8 cellular contexts compared by ENCODE assay signal in the genomic region with DNA sequence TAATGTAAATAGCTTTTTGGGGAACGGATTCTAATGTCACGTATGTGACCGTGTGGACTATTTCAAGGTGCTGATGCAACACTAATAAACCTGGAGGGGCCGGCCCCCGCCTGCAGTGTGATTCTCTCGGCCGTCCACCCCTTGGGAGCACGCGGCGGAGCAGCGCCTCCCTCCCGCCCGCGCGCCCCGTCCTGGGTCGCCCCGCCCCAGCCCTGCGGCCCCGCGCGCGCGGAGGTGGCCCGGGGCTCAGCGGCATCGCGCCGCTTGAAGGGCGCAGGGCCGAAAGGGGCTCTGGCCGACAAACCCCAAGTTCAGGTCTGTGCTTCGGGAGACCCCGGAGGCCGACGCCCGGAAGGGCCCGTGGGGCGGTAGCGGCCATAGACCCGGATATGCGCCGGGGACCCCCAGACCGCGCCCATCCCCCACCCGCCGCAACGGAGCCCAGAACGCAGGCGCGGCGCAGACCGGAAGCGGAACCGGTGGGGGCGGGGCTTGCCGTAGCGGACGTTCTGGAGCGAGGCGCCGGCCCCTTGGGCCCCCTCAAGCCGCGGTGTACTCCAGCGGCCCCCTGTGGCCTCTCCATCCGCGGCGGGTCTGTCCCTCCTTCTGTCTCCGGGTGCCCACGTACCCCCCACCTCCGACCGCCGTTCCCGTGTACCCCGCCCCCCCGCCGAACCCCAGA. TPM values are rescaled to one million over a fixed set of nuclear protein-coding genes. Genes with fewer than 3 reads are reported as not detected.
A peak's percentile ranks its signal among the peaks of the same experiment; 100 is the strongest.
DNase-seq lines count a peak whose midpoint lies in the region; ATAC-seq, FAIRE-seq and TF ChIP-seq lines count a peak whose summit lies in the region.

A gene with protein sequence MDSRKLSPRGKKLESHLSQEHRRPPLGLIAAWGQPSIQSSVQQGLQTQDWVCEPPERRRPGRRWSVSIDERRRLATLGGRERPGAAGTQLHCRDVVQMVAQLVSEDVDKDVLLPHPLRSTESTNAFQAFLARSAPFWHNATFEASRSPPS (plus strand): TSS at position 495 of the 682 bp plus-strand sequence. CDS start 803 bp downstream, outside the sequence.

- H3K27me3 ChIP-seq in bronchial epithelial cell (ENCODE audit: control insufficient read depth, insufficient read depth, low read length) (no peaks in the 10 kb centered on the region), keratinocyte (ENCODE audit: control insufficient read depth, extremely low read depth, insufficient read depth, low read length) (no peaks in the 10 kb centered on the region)

- H3K36me3 ChIP-seq in bronchial epithelial cell (ENCODE audit: control insufficient read depth, insufficient read depth, low read length): peaks cover 14% of the 10 kb centered on the region
- peaks cover 2 to 5% of the 10 kb centered on the region in 2 experiments for H3K36me3 ChIP-seq in keratinocyte (ENCODE audit: control insufficient read depth in 2 of 2, extremely low read depth in 1 of 2, insufficient read depth in 2 of 2, low read length in 2 of 2)

- no peaks in the 10 kb centered on the region for H3K9me1 ChIP-seq in keratinocyte (ENCODE audit: control insufficient read depth, extremely low read depth, insufficient read depth, low read length)

- peaks cover 5% of the 10 kb centered on the region for H3K79me2 ChIP-seq in keratinocyte (ENCODE audit: control insufficient read depth, insufficient read depth, low read length)

- dilution Hi-C loops in keratinocyte (cut with MboI; ENCODE audit: extremely low pct_ligation_motif_present, low sequenced_read_pairs): no loop called here

- H4K20me1 ChIP-seq in keratinocyte (ENCODE audit: control insufficient read depth, extremely low read depth, insufficient read depth, low read length): no peaks in the 10 kb centered on the region

- FAIRE-seq in bronchial epithelial cell (lab: Jason Lieb, UNC) (no peak), keratinocyte (lab: Jason Lieb, UNC) (no peak)

- peak within 1 kb of the TSS; percentile 40 for H3K27ac ChIP-seq in keratinocyte (ENCODE audit: control insufficient read depth, insufficient read depth, low read length)

- H3K9me3 ChIP-seq in keratinocyte (ENCODE audit: control insufficient read depth, low read depth, low read length): no peaks in the 10 kb centered on the region

- peak within 1 kb of the TSS; percentile 83 for H3K4me3 ChIP-seq in WI38 (ENCODE audit: low read depth, low read length)
- H3K4me3 ChIP-seq in bronchial epithelial cell (ENCODE audit: low read depth, low read length): peak within 1 kb of the TSS; percentile 83
- H3K4me3 ChIP-seq in keratinocyte (ENCODE audit: control insufficient read depth in 2 of 3, extremely low read depth in 1 of 3, insufficient read depth in 2 of 3, low read depth in 1 of 3, low read length in 3 of 3): peak within 1 kb of the TSS; percentile 73 to 83 (median 75)

- peak within 1 kb of the TSS; percentile 72 for H3K9ac ChIP-seq in keratinocyte (ENCODE audit: control insufficient read depth, extremely low read depth, insufficient read depth, low read length)

- DNase-seq in NCI-H2081 (lab: John Stamatoyannopoulos, UW) (peak; percentile 86 to 90), NCI-H2081 treated with DMSO at 0.1 percent for 48 hours (lab: John Stamatoyannopoulos, UW) (no peak), NCI-H2196 (lab: John Stamatoyannopoulos, UW; ENCODE audit: unreplicated experiment) (peak; percentile 59), bronchial epithelial cell (ENCODE audit: low read depth) (peak; percentile 8), keratinocyte (ENCODE audit: low read depth, low spot score) (no peak)
- peak; percentile 98 for DNase-seq in stimulated activated CD4-positive, alpha-beta T cell treated with anti-CD3 and anti-CD28 coated beads, Interleukin-12 subunit alpha, Interleukin-12 subunit beta, amount 100 ng/mL, for 4 hours

- H3K4me2 ChIP-seq in keratinocyte (ENCODE audit: control insufficient read depth, extremely low read depth, insufficient read depth, low read depth, low read length): peak within 1 kb of the TSS; percentile 86

- no peaks in the 10 kb centered on the region for H3K4me1 ChIP-seq in keratinocyte (ENCODE audit: control insufficient read depth, extremely low read depth, insufficient read depth, low read length)

- H2AFZ ChIP-seq in keratinocyte (ENCODE audit: control insufficient read depth, low read length): peak within 1 kb of the TSS; percentile 63

- TF ChIP-seq CTCF in WI38 (IDR thresholded peaks at IDR 0.05; ENCODE audit: low read depth, low read length): no peak
- TF ChIP-seq CTCF in bronchial epithelial cell (IDR thresholded peaks at IDR 0.05; ENCODE audit: insufficient read depth, low read length, severe bottlenecking): no peak
- peak in 1 of 3 experiments; percentile 2 for TF ChIP-seq CTCF in keratinocyte (optimal IDR thresholded peaks at IDR 0.05 in 1 of 3, IDR thresholded peaks at IDR 0.05 in 1 of 3, conservative IDR thresholded peaks at IDR 0.05 in 1 of 3; ENCODE audit: extremely low read depth in 1 of 3, insufficient read depth in 2 of 3, low read length in 3 of 3)

- peak; percentile 70 for ATAC-seq in HG03095 (IDR thresholded peaks at IDR 0.05; ENCODE audit: unreplicated experiment)

RNA-seq across cellular contexts. Expression of the gene that starts here (rescaled TPM):
- 0.38 and 1.8 TPM in 2 replicates for total RNA-seq in bronchial epithelial cell
- 0.03 to 0.09 TPM in 2 of 3 replicates, not detected in the other for polyA plus RNA-seq in keratinocyte
- polyA plus RNA-seq in keratinocyte (2011; ENCODE audit: low read depth): not detected
- polyA plus RNA-seq in keratinocyte (2011; cell fraction: cytosol; rRNA removed): 0.05 TPM in 1 of 2 replicates, not detected in the other
- polyA plus RNA-seq in keratinocyte (2011; cell fraction: nucleus; rRNA removed): 0.05 and 0.29 TPM in 2 replicates
- polyA plus RNA-seq in keratinocyte (2012; ENCODE audit: low replicate concordance): 0.10 and 0.23 TPM in 2 replicates
- not detected in 3 replicates for polyA minus RNA-seq in keratinocyte
- not detected for polyA minus RNA-seq in keratinocyte (2011; cell fraction: cytosol; rRNA and poly(A)+ RNA removed)
- 0.21 TPM in 1 of 2 replicates, not detected in the other for polyA minus RNA-seq in keratinocyte (2011; cell fraction: nucleus; rRNA and poly(A)+ RNA removed)

Comparison
In these comparisons a context has a peak if more than half of its experiments do, and no peak if none do; other contexts are left out.
1. DNase-seq: peak in NCI-H2081 (2 of 2), NCI-H2196 (single experiment), bronchial epithelial cell (single experiment) and stimulated activated CD4-positive, alpha-beta T cell treated with anti-CD3 and anti-CD28 coated beads, Interleukin-12 subunit alpha, Interleukin-12 subunit beta, amount 100 ng/mL, for 4 hours (single experiment); none in NCI-H2081 treated with DMSO at 0.1 percent for 48 hours (single experiment) and keratinocyte (single experiment).
2. Peak in every context shown above with its lines, with median percentiles within 50 percentile points of each other: H3K4me3 ChIP-seq.